Comparison of ENCODE assay signal across 8 cellular contexts in genomic region chr14:68977741-68978549, GRCh38. TPM values are rescaled to one million over a fixed set of nuclear protein-coding genes. Genes with fewer than 3 reads are reported as not detected.
DNase-seq lines count a peak whose midpoint lies in the region; ATAC-seq lines count a peak whose summit lies in the region.

No MANE protein-coding gene starts in this region.

- peak overlapping the region; percentile 94 for H2BK5ac ChIP-seq in mesenchymal stem cell (ENCODE audit: low read depth, low read length, poor library complexity, severe bottlenecking)

- H3K14ac ChIP-seq in mesenchymal stem cell (ENCODE audit: low read length in 2 of 2): peak overlapping the region; percentile 9 to 90

- H3K18ac ChIP-seq in mesenchymal stem cell (ENCODE audit: low read depth in 1 of 2, low read length in 2 of 2): peak overlapping the region; percentile 83 to 90

- H3K4me3 Mint-ChIP-seq in stimulated activated naive CD8-positive, alpha-beta T cell treated with anti-CD3 and anti-CD28 coated beads, Interleukin-15, Interleukin-2, amounts not matched to agents 100 ng/mL and 50 ng/mL, for 24 hours: peak overlapping the region; percentile 86

- peak overlapping the region; percentile 81 for H4K8ac ChIP-seq in mesenchymal stem cell (ENCODE audit: low read length)

- peak overlapping the region; percentile 96 for H3K27ac ChIP-seq in mesenchymal stem cell (ENCODE audit: low read length, poor library complexity, severe bottlenecking)

- H2AK5ac ChIP-seq in mesenchymal stem cell (ENCODE audit: low read length, severe bottlenecking): peak overlapping the region; percentile 16

- H2BK120ac ChIP-seq in mesenchymal stem cell (ENCODE audit: low read depth, low read length): peak overlapping the region; percentile 86

- H3K9me3 ChIP-seq in mesenchymal stem cell (ENCODE audit: control insufficient read depth, low read length): no peaks in the 10 kb centered on the region

- H3K36me3 Mint-ChIP-seq in stimulated activated naive CD8-positive, alpha-beta T cell treated with anti-CD3 and anti-CD28 coated beads, Interleukin-15, Interleukin-2, amounts not matched to agents 100 ng/mL and 50 ng/mL, for 24 hours (ENCODE audit: low read depth): peaks cover 41% of the 10 kb centered on the region

- H2AFZ ChIP-seq in mesenchymal stem cell (ENCODE audit: low read depth, low read length): no peak overlapping the region

- H2BK15ac ChIP-seq in mesenchymal stem cell (ENCODE audit: low read depth, poor library complexity, severe bottlenecking): peak overlapping the region; percentile 97

- peaks cover 4% of the 10 kb centered on the region for H3K27me3 Mint-ChIP-seq in stimulated activated naive CD8-positive, alpha-beta T cell treated with anti-CD3 and anti-CD28 coated beads, Interleukin-15, Interleukin-2, amounts not matched to agents 100 ng/mL and 50 ng/mL, for 24 hours

- H3K27me3 ChIP-seq in mesenchymal stem cell (ENCODE audit: control insufficient read depth in 1 of 2, insufficient read depth in 1 of 2, low read length in 2 of 2): no peaks in the 10 kb centered on the region

- peak overlapping the region in 1 of 2 experiments; percentile 90 for H3K23ac ChIP-seq in mesenchymal stem cell (ENCODE audit: low read length in 2 of 2)

- H3K4me2 ChIP-seq in mesenchymal stem cell (ENCODE audit: low read length, poor library complexity, severe bottlenecking): peak overlapping the region; percentile 82

- H3K27ac Mint-ChIP-seq in stimulated activated naive CD8-positive, alpha-beta T cell treated with anti-CD3 and anti-CD28 coated beads, Interleukin-15, Interleukin-2, amounts not matched to agents 100 ng/mL and 50 ng/mL, for 24 hours: peak overlapping the region; percentile 85

- peaks cover 22 to 26% of the 10 kb centered on the region in 2 experiments for H3K36me3 ChIP-seq in mesenchymal stem cell (ENCODE audit: control insufficient read depth in 1 of 2, insufficient read depth in 2 of 2, low read depth in 1 of 2, low read length in 2 of 2)

- peak overlapping the region; percentile 73 to 95 for H3K4me3 ChIP-seq in mesenchymal stem cell (ENCODE audit: insufficient read depth in 1 of 2, low read depth in 1 of 2, low read length in 2 of 2)

- H3K79me1 ChIP-seq in mesenchymal stem cell (replicated peaks; ENCODE audit: low read length, poor library complexity, severe bottlenecking): peaks cover 2% of the 10 kb centered on the region

- H3K4me1 ChIP-seq in mesenchymal stem cell (ENCODE audit: control insufficient read depth, insufficient read depth, low read depth, low read length): peaks cover 41% of the 10 kb centered on the region

- ATAC-seq in GM21390 (IDR thresholded peaks at IDR 0.05; ENCODE audit: unreplicated experiment): no peak

- H3K4ac ChIP-seq in mesenchymal stem cell (ENCODE audit: low read depth in 1 of 2, low read length in 2 of 2): peak overlapping the region; percentile 89 to 99

- H3K9ac ChIP-seq in mesenchymal stem cell (ENCODE audit: low read length): peak overlapping the region; percentile 98

- H3K4me1 Mint-ChIP-seq in stimulated activated naive CD8-positive, alpha-beta T cell treated with anti-CD3 and anti-CD28 coated beads, Interleukin-15, Interleukin-2, amounts not matched to agents 100 ng/mL and 50 ng/mL, for 24 hours (ENCODE audit: low read depth): peaks cover 45% of the 10 kb centered on the region

- peak overlapping the region in 1 of 2 experiments; percentile 79 for H2BK12ac ChIP-seq in mesenchymal stem cell (ENCODE audit: low read length in 2 of 2)

- H4K91ac ChIP-seq in mesenchymal stem cell (ENCODE audit: low read length): peak overlapping the region; percentile 95

- H3K9me3 Mint-ChIP-seq in stimulated activated naive CD8-positive, alpha-beta T cell treated with anti-CD3 and anti-CD28 coated beads, Interleukin-15, Interleukin-2, amounts not matched to agents 100 ng/mL and 50 ng/mL, for 24 hours: peaks cover 4% of the 10 kb centered on the region

- DNase-seq in SIG-M5 treated with dmso at 0.1 percent for 504 hours (lab: John Stamatoyannopoulos, UW; ENCODE audit: unreplicated experiment) (peak; percentile 71), SIG-M5 (lab: John Stamatoyannopoulos, UW) (no peak), NCI-H1105 treated with DMSO at 0.1 percent for 48 hours (lab: John Stamatoyannopoulos, UW) (peak; percentile 31), mesenchymal stem cell (peak; percentile 89)
- DNase-seq in activated CD4-positive, alpha-beta T cell treated with anti-CD3 and anti-CD28 coated beads, Interleukin-2, amount 50 U/mL, for 1 hour: peak; percentile 39
- peak; percentile 48 for DNase-seq in effector CD8-positive, alpha-beta T cell (lab: John Stamatoyannopoulos, UW)

- WGBS in mesenchymal stem cell: under 1% methylated on average over 43 of the region's 57 CpGs

RNA-seq across cellular contexts. Expression of gene ACTN1, which starts 1.2 kb away (rescaled TPM):
- 359 TPM for polyA plus RNA-seq in mesenchymal stem cell (2013, experiment 1 of 2)
- polyA plus RNA-seq in mesenchymal stem cell (2013, experiment 2 of 2): 344 TPM
